In genomic region chr10:12042409-12042796, GRCh38 we compare ENCODE assay signal across 8 cellular contexts. TPM values are rescaled to one million over a fixed set of nuclear protein-coding genes. Genes with fewer than 3 reads are reported as not detected.
DNase-seq lines count a peak whose midpoint lies in the region; ATAC-seq lines count a peak whose summit lies in the region.

No MANE protein-coding gene starts in this region.

- DNase-seq in CMK (ENCODE audit: low read depth) (peak; percentile 71), OCI-M1 (lab: John Stamatoyannopoulos, UW) (peak; percentile 59), hepatic stellate cell (ENCODE audit: low spot score) (peak; percentile 30), NCI-H2029 (lab: John Stamatoyannopoulos, UW) (no peak), cerebellar cortex (ENCODE audit: low spot score) (no peak)
- peak; percentile 50 to 69 for DNase-seq in activated naive CD4-positive, alpha-beta T cell treated with anti-CD3 and anti-CD28 coated beads, Interleukin-2, amount 50 U/mL, for 72 hours (ENCODE audit: low spot score in 2 of 2)

- peak overlapping the region; percentile 93 to 100 (median 99) for H3K27ac ChIP-seq in skin epidermis

- peak overlapping the region; percentile 76 to 100 (median 90) for H3K4me3 ChIP-seq in skin epidermis

- H3K9me3 Mint-ChIP-seq in activated naive CD4-positive, alpha-beta T cell treated with anti-CD3 and anti-CD28 coated beads, Interleukin-2, amount 50 U/mL, for 72 hours = peaks cover 0 to 4% of the 10 kb centered on the region in 2 donors

- ATAC-seq in GM21825 (IDR thresholded peaks at IDR 0.05; ENCODE audit: unreplicated experiment) = peak; percentile 6
- peak; percentile 19 to 32 for ATAC-seq in activated naive CD4-positive, alpha-beta T cell treated with anti-CD3 and anti-CD28 coated beads, Interleukin-2, amount 50 U/mL, for 72 hours

- peaks cover 15 to 18% of the 10 kb centered on the region in 2 donors for H3K36me3 Mint-ChIP-seq in activated naive CD4-positive, alpha-beta T cell treated with anti-CD3 and anti-CD28 coated beads, Interleukin-2, amount 50 U/mL, for 72 hours

- H3K27ac Mint-ChIP-seq in activated naive CD4-positive, alpha-beta T cell treated with anti-CD3 and anti-CD28 coated beads, Interleukin-2, amount 50 U/mL, for 72 hours = peak overlapping the region; percentile 94 to 100

RNA-seq across cellular contexts. Expression of gene UPF2, which starts 0.2 kb away (rescaled TPM):
- 10 to 100 TPM; 40.1 to 42.8 TPM for total RNA-seq in activated naive CD4-positive, alpha-beta T cell treated with anti-CD3 and anti-CD28 coated beads, Interleukin-2, amount 50 U/mL, for 72 hours

RNA-seq across cellular contexts. Expression of gene DHTKD1, which starts 26.4 kb away (rescaled TPM):
- total RNA-seq in activated naive CD4-positive, alpha-beta T cell treated with anti-CD3 and anti-CD28 coated beads, Interleukin-2, amount 50 U/mL, for 72 hours = 10 to 100 TPM; 19.8 to 27.0 TPM

Comparison
In these comparisons a context has a peak if more than half of its experiments do, and no peak if none do; other contexts are left out.
1. DNase-seq: peak in CMK (single experiment), OCI-M1 (single experiment), activated naive CD4-positive, alpha-beta T cell treated with anti-CD3 and anti-CD28 coated beads, Interleukin-2, amount 50 U/mL, for 72 hours (2 of 2) and hepatic stellate cell (single experiment); none in NCI-H2029 (single experiment) and cerebellar cortex (single experiment).